Comparison of ENCODE assay signal across 8 cellular contexts in genomic region chr9:104993291-104993963, GRCh38.
DNase-seq lines count a peak whose midpoint lies in the region; ATAC-seq, FAIRE-seq and TF ChIP-seq lines count a peak whose summit lies in the region.

No MANE protein-coding gene starts in this region.

- TF ChIP-seq CTCF in HepG2 (CRISPR knock-in tag; IDR thresholded peaks at IDR 0.05): no peak

- intact Hi-C loops in HepG2 (cut with micrococcal nuclease; ENCODE audit: unreplicated experiment): loop anchor here (1.0 to 5.0 kb wide), 3 partner anchors 67 to 149 kb away; no protein-coding TSS in a partner anchor

- H3K79me2 ChIP-seq in HepG2 (ENCODE audit: insufficient read depth, low read length): no peaks in the 10 kb centered on the region

- no peak for TF ChIP-seq RAD21 in HepG2 (CRISPR knock-in tag; IDR thresholded peaks at IDR 0.05)

- peak; percentile 42 for ATAC-seq in HepG2

- FAIRE-seq in HepG2 (lab: Jason Lieb, UNC): no peak

- peaks cover 0 to 1% of the 10 kb centered on the region in 2 experiments; a peak in 1 of 5 replicates for H3K27me3 ChIP-seq in HepG2 (ENCODE audit: control insufficient read depth in 1 of 2, insufficient read depth in 2 of 2, low read length in 2 of 2)

- BruUV-seq in HepG2 (replicated peaks; lab: Mats Ljungman, UMichigan): no TSS peak

- peaks cover 35% of the 10 kb centered on the region for H3K4me1 ChIP-seq in HepG2 (ENCODE audit: insufficient read depth, low read length)

- DNase-seq in stimulated activated CD4-positive, alpha-beta T cell treated with anti-CD3 and anti-CD28 coated beads, Interleukin-1b, Interleukin-23, amount 100 ng/mL, for 48 hours: peak; percentile 54
- no peak for DNase-seq in stimulated activated CD4-positive, alpha-beta T cell treated with anti-CD3 and anti-CD28 coated beads, Interleukin-2, amount 100 ng/mL, for 48 hours
- DNase-seq in dedifferentiated amniotic fluid mesenchymal stem cell (ENCODE audit: extremely low spot score) (peak; percentile 50), HepG2 (ENCODE audit: low spot score) (peak; percentile 63), stromal cell of bone marrow (ENCODE audit: low read depth) (peak; percentile 80), HEK293T (ENCODE audit: extremely low spot score) (no peak), activated T-cell treated with anti-CD3 and anti-CD28 coated beads for 4 hours (no peak), amniotic stem cell (lab: John Stamatoyannopoulos, UW) (no peak)

- no peaks in the 10 kb centered on the region for H4K20me1 ChIP-seq in HepG2 (ENCODE audit: insufficient read depth, low read length)

- TF ChIP-seq EP300 in HepG2 (IDR thresholded peaks at IDR 0.05; ENCODE audit: low read depth in 2 of 2, low read length in 2 of 2) (no peak), HepG2 (CRISPR knock-in tag; IDR thresholded peaks at IDR 0.05; ENCODE audit: borderline replicate concordance) (no peak)

- no peak overlapping the region for H2AFZ ChIP-seq in HepG2 (ENCODE audit: low read length)

- TF ChIP-seq POLR2A in HepG2 (IDR thresholded peaks at IDR 0.05; ENCODE audit: insufficient read depth in 1 of 2, low read depth in 2 of 2, low read length in 2 of 2): no peak

- POLR2A ChIA-PET in HepG2 (lab: Yijun Ruan, JAX) (interaction anchor here (1.4 kb wide), 1 partner anchor 72 kb away, joined by 4 read pairs; no protein-coding TSS in a partner anchor), HEK293T (lab: Yijun Ruan, JAX) (no interaction called here)

- H3K9ac ChIP-seq in HepG2 (ENCODE audit: insufficient read depth, low read depth, low read length): no peak overlapping the region

- H3K4me2 ChIP-seq in HepG2 (ENCODE audit: low read depth, low read length): peak overlapping the region; percentile 98

- no peaks in the 10 kb centered on the region for H3K36me3 ChIP-seq in HepG2 (replicated peaks in 1 of 2; ENCODE audit: control insufficient read depth in 1 of 2, insufficient read depth in 2 of 2, low read length in 2 of 2)

- H3K27ac ChIP-seq in HepG2 (ENCODE audit: extremely low read length, insufficient read depth, low read length): no peak overlapping the region

- H3K9me3 ChIP-seq in HepG2 (ENCODE audit: low read length): no peaks in the 10 kb centered on the region

- in situ Hi-C loops in HepG2 (cut with HindIII; ENCODE audit: extremely low pct_ligation_motif_present, low pct_unique_long_range_greater_than_20kb): loop anchor here (10.0 kb wide), 1 partner anchor 161 kb away; no protein-coding TSS in a partner anchor

- H3K4me3 ChIP-seq in HepG2 (replicated peaks in 1 of 3; ENCODE audit: insufficient read depth in 1 of 3, low read depth in 2 of 3, low read length in 3 of 3): peak overlapping the region in 1 of 3 experiments; percentile 25; a peak in 1 of 6 replicates

- 3% methylated on average over 6 of the region's 9 CpGs for WGBS in HepG2 (ENCODE audit: low lambda C conversion rate)

- CTCF ChIA-PET in HepG2 (lab: Yijun Ruan, JAX; ENCODE audit: low intra/inter-chr PET ratio, low total read pairs): no interaction called here
- CTCF ChIA-PET in HEK293T (lab: Yijun Ruan, JAX): no interaction called here

TF ChIP-seq in HepG2, 621 proteins besides CTCF, POLR2A, EP300 and RAD21 (continues in another document):
- TF ChIP-seq ESRRA (CRISPR knock-in tag; IDR thresholded peaks at IDR 0.05; ENCODE audit: low read depth) (no peak), ATF7 (IDR thresholded peaks at IDR 0.05) (no peak), ATF7 (CRISPR knock-in tag; IDR thresholded peaks at IDR 0.05) (no peak), ZNF746 (CRISPR knock-in tag; IDR thresholded peaks at IDR 0.05) (no peak), ZNF776 (CRISPR knock-in tag; IDR thresholded peaks at IDR 0.05) (no peak), ZNF770 (CRISPR knock-in tag; IDR thresholded peaks at IDR 0.05) (no peak), IKZF1 (IDR thresholded peaks at IDR 0.05) (no peak), ZNF75D (CRISPR knock-in tag; IDR thresholded peaks at IDR 0.05; ENCODE audit: borderline replicate concordance) (no peak)

TF ChIP-seq in HEK293T, 16 proteins besides CTCF, POLR2A, EP300 and RAD21:
- no peak for TF ChIP-seq SP1 (IDR thresholded peaks at IDR 0.05)
- TF ChIP-seq LEF1 (IDR thresholded peaks at IDR 0.05; ENCODE audit: borderline replicate concordance): no peak
- no peak for TF ChIP-seq TARDBP (IDR thresholded peaks at IDR 0.05)
- no peak for TF ChIP-seq NFRKB (IDR thresholded peaks at IDR 0.05)
- TF ChIP-seq BHLHE40 (IDR thresholded peaks at IDR 0.05; ENCODE audit: borderline replicate concordance): no peak
TF ChIP-seq in HEK293T: peak in this region for 0.

Comparison
In these comparisons a context has a peak if more than half of its experiments do, and no peak if none do; other contexts are left out.
1. DNase-seq: peak in stimulated activated CD4-positive, alpha-beta T cell treated with anti-CD3 and anti-CD28 coated beads, Interleukin-1b, Interleukin-23, amount 100 ng/mL, for 48 hours (single experiment), dedifferentiated amniotic fluid mesenchymal stem cell (single experiment), HepG2 (single experiment) and stromal cell of bone marrow (single experiment); none in stimulated activated CD4-positive, alpha-beta T cell treated with anti-CD3 and anti-CD28 coated beads, Interleukin-2, amount 100 ng/mL, for 48 hours (0 of 2), HEK293T (single experiment), activated T-cell treated with anti-CD3 and anti-CD28 coated beads for 4 hours (single experiment) and amniotic stem cell (single experiment).